9 cellular contexts compared by ENCODE assay signal in the genomic region with DNA sequence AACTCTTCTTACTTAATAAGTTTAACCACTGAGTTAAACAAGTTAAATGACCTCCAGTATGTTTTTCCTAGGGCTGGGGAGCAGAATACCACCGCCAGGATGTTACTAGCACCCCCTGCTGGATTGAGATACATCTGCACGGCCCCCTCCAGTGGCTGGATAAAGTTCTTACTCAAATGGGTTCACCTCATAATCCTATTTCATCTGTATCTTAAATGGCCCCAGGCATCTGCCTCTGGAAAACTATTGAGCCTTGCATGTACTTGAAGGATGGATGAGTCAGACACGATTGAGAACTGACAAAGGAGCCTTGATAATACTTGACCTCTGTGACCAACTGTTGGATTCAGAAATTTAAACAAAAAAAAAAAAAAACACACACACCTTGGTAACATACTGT.
A peak's percentile ranks its signal among the peaks of the same experiment; 100 is the strongest.
DNase-seq lines count a peak whose midpoint lies in the region; ATAC-seq and TF ChIP-seq lines count a peak whose summit lies in the region.
"Had no signal": no experiment of that assay in that cellular context is flagged by ENCODE, and none has a peak within 500 bp of the region (broad histone marks: within the 10 kb centered on the region; RNA-seq: fewer than 3 reads in every experiment).

No MANE protein-coding gene starts in this region.

- peaks cover 3% of the 10 kb centered on the region for H3K27me3 Mint-ChIP-seq in activated T-cell treated with anti-CD3 and anti-CD28 coated beads, Interleukin-2, amount 50 U/mL, for 24 hours

- H3K4me1 ChIP-seq in OCI-LY1 (ENCODE audit: insufficient read depth, low read length, severe bottlenecking) (peaks cover 8% of the 10 kb centered on the region), foreskin keratinocyte (peaks cover 9% of the 10 kb centered on the region), ovary (ENCODE audit: insufficient read depth) (no peaks in the 10 kb centered on the region)

- H3F3A ChIP-seq in OCI-LY1 (ENCODE audit: insufficient read depth, low read length), result no peaks in the 10 kb centered on the region

- H3K4me2 ChIP-seq in OCI-LY1 (ENCODE audit: low read length), result no peak overlapping the region

- H3K9me3 ChIP-seq in OCI-LY1 (ENCODE audit: low read length) (no peaks in the 10 kb centered on the region), ovary (no peaks in the 10 kb centered on the region)

- H3K36me3 Mint-ChIP-seq in activated T-cell treated with anti-CD3 and anti-CD28 coated beads, Interleukin-2, amount 50 U/mL, for 24 hours (ENCODE audit: low read depth), result no peaks in the 10 kb centered on the region

- H3K4me3 ChIP-seq in OCI-LY1 (ENCODE audit: low read depth, low read length, poor library complexity, severe bottlenecking), result no peak overlapping the region
- no peak overlapping the region for H3K4me3 ChIP-seq in ovary

- H3K9me2 ChIP-seq in OCI-LY1 (ENCODE audit: low read depth, low read length), result no peaks in the 10 kb centered on the region

- no peaks in the 10 kb centered on the region for H3K9me3 Mint-ChIP-seq in activated T-cell treated with anti-CD3 and anti-CD28 coated beads, Interleukin-2, amount 50 U/mL, for 24 hours
- H3K9me3 Mint-ChIP-seq: T-helper 1 cell treated with Interleukin-12 subunit alpha and Interleukin-12 subunit beta and Interleukin-4 antibody, amounts not matched to agents 30 μg/mL and 1 μg/mL, for 36 hours had no signal

- intact Hi-C loops in ovary (cut with DNase I), result no loop called here

- H3K4me3 Mint-ChIP-seq in activated T-cell treated with anti-CD3 and anti-CD28 coated beads, Interleukin-2, amount 50 U/mL, for 24 hours, result no peak overlapping the region
- H3K4me3 Mint-ChIP-seq: T-helper 1 cell treated with Interleukin-12 subunit alpha and Interleukin-12 subunit beta and Interleukin-4 antibody, amounts not matched to agents 30 μg/mL and 1 μg/mL, for 36 hours had no signal

- H3K9ac ChIP-seq in OCI-LY1 (ENCODE audit: low read length), result no peak overlapping the region

- H3K27me3 ChIP-seq in OCI-LY1 (ENCODE audit: insufficient read depth, low read length) (no peaks in the 10 kb centered on the region), foreskin keratinocyte (no peaks in the 10 kb centered on the region), ovary (no peaks in the 10 kb centered on the region)

- H4K20me1 ChIP-seq in OCI-LY1 (ENCODE audit: insufficient read depth, low read length), result no peaks in the 10 kb centered on the region

- H3K4me1 Mint-ChIP-seq in activated T-cell treated with anti-CD3 and anti-CD28 coated beads, Interleukin-2, amount 50 U/mL, for 24 hours (ENCODE audit: low read depth), result no peaks in the 10 kb centered on the region

- no peak overlapping the region for H2AFZ ChIP-seq in OCI-LY1 (ENCODE audit: low read length)

- TF ChIP-seq EP300 in ovary (IDR thresholded peaks at IDR 0.05), result no peak

- 38 to 40% (median 39%) methylated on average over 3 of the region's 3 CpGs for WGBS in ovary, 3 donors

- H3K36me3 ChIP-seq in OCI-LY1 (ENCODE audit: insufficient read depth, low read length) (peaks cover 82% of the 10 kb centered on the region), ovary (no peaks in the 10 kb centered on the region)

- no peak overlapping the region for H3K27ac ChIP-seq in OCI-LY1 (ENCODE audit: low read depth, low read length, poor library complexity, severe bottlenecking)
- H3K27ac ChIP-seq in foreskin keratinocyte, result no peak overlapping the region
- no peak overlapping the region for H3K27ac ChIP-seq in ovary

- no peak for TF ChIP-seq POLR2A in ovary (IDR thresholded peaks at IDR 0.05)

- DNase-seq in CMK (ENCODE audit: low read depth) (peak; percentile 12), foreskin keratinocyte (peak; percentile 76 to 82), ovary (peak in 3 of 5 donors; percentile 31 to 53 (median 45))
- peak; percentile 66 for DNase-seq in activated T-cell treated with anti-CD3 and anti-CD28 coated beads, Interleukin-2, amount 50 U/mL, for 24 hours

- no peaks in the 10 kb centered on the region for H3K79me2 ChIP-seq in OCI-LY1 (ENCODE audit: insufficient read depth, low read length)

- TF ChIP-seq CTCF in OCI-LY1 (IDR thresholded peaks at IDR 0.05; ENCODE audit: low read length), result peak; percentile 98
- peak; percentile 98 for TF ChIP-seq CTCF in foreskin keratinocyte (conservative IDR thresholded peaks at IDR 0.05)
- peak; percentile 10 to 42 (median 36) for TF ChIP-seq CTCF in ovary (IDR thresholded peaks at IDR 0.05)

- no peak overlapping the region for H3K27ac Mint-ChIP-seq in activated T-cell treated with anti-CD3 and anti-CD28 coated beads, Interleukin-2, amount 50 U/mL, for 24 hours
- H3K27ac Mint-ChIP-seq: T-helper 1 cell treated with Interleukin-12 subunit alpha and Interleukin-12 subunit beta and Interleukin-4 antibody, amounts not matched to agents 30 μg/mL and 1 μg/mL, for 36 hours had no signal

- ATAC-seq in GM19395 (IDR thresholded peaks at IDR 0.05; ENCODE audit: unreplicated experiment) (peak; percentile 88), HG03439 (IDR thresholded peaks at IDR 0.05; ENCODE audit: unreplicated experiment) (peak; percentile 76), foreskin keratinocyte (peak; percentile 97), GM19324 (IDR thresholded peaks at IDR 0.05; ENCODE audit: low FRiP score, unreplicated experiment) (no peak)

Comparison
In these comparisons a context has a peak if more than half of its experiments do, and no peak if none do; other contexts are left out.
1. DNase-seq: peak in every context shown above with its lines; median percentile 79 in foreskin keratinocyte; 66 in activated T-cell treated with anti-CD3 and anti-CD28 coated beads, Interleukin-2, amount 50 U/mL, for 24 hours; 45 in ovary; 12 in CMK.
2. CTCF ChIP-seq: peak in every context shown above with its lines; median percentile 98 in OCI-LY1; 98 in foreskin keratinocyte; 36 in ovary.